ENCODE assay signal across 12 cellular contexts in the genomic region with DNA sequence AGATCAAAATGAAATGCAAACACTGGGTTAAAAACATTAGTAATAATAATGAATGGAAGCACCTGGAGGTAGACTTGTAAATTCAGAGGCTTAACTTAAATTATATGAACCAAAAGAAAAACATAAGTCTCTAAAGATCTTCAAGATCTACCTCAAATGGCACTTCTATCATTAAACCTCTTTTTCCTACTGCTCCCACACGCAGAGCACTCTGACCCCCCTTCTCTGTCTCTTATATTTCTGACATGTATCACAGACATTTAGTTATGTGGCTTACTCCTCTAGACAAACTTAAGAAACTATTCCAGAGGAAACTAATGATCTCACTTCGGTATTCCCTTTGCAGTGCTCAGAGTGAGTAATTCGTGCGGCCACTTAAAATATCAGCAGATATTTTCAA. TPM values are rescaled to one million over a fixed set of nuclear protein-coding genes. Genes with fewer than 3 reads are reported as not detected.
DNase-seq lines count a peak whose midpoint lies in the region; ATAC-seq and TF ChIP-seq lines count a peak whose summit lies in the region.
"Had no signal": no experiment of that assay in that cellular context is flagged by ENCODE, and none has a peak within 500 bp of the region (broad histone marks: within the 10 kb centered on the region; RNA-seq: fewer than 3 reads in every experiment).

No MANE protein-coding gene starts in this region.

- no peaks in the 10 kb centered on the region for H3F3A ChIP-seq in SK-N-SH (replicated peaks; ENCODE audit: insufficient read depth)

- no peaks in the 10 kb centered on the region for H3K9me2 ChIP-seq in SK-N-SH

- H3K27me3 Mint-ChIP-seq in IgD-negative memory B cell (no peaks in the 10 kb centered on the region), nephron progenitor cell (ENCODE audit: low read depth, poor library complexity) (no peaks in the 10 kb centered on the region)
- H3K27me3 Mint-ChIP-seq in activated naive CD8-positive, alpha-beta T cell = no peaks in the 10 kb centered on the region

- no peaks in the 10 kb centered on the region for H3K27me3 ChIP-seq in SK-N-SH (ENCODE audit: insufficient read depth)
- H3K27me3 ChIP-seq: brain microvascular endothelial cell, SJSA1 had no signal

- H3K4me1 Mint-ChIP-seq in IgD-negative memory B cell (peaks cover 17 to 31% (median 22%) of the 10 kb centered on the region in 3 donors), nephron progenitor cell (peaks cover 36% of the 10 kb centered on the region)
- peaks cover 39% of the 10 kb centered on the region for H3K4me1 Mint-ChIP-seq in activated naive CD8-positive, alpha-beta T cell (ENCODE audit: low read depth)

- no peak for TF ChIP-seq EP300 in SK-N-SH (IDR thresholded peaks at IDR 0.05; ENCODE audit: borderline replicate concordance in 1 of 2, low read depth in 1 of 2, low read length in 1 of 2)

- H3K36me3 ChIP-seq in SK-N-SH (replicated peaks in 1 of 2; ENCODE audit: control insufficient read depth in 1 of 2, insufficient read depth in 2 of 2, low read length in 1 of 2) = peaks cover 0 to 4% of the 10 kb centered on the region in 2 experiments
- H3K36me3 ChIP-seq: brain microvascular endothelial cell had no signal

- no peak for ATAC-seq in SK-N-SH treated with all-trans-retinoic acid at 6 μM for 48 hours

- CTCF ChIA-PET in SK-N-SH (lab: Yijun Ruan, JAX) = no interaction called here

- no peak overlapping the region; a peak in 1 of 4 replicates for H3K4me3 ChIP-seq in SK-N-SH (ENCODE audit: low read depth in 2 of 2, low read length in 1 of 2)

- H3K79me2 ChIP-seq in SK-N-SH (ENCODE audit: insufficient read depth) = 0 out of 2 replicates have a peak, but pooled peaks cover 5% of the 10 kb centered on the region

- no peaks in the 10 kb centered on the region for H4K20me1 ChIP-seq in SK-N-SH (ENCODE audit: insufficient read depth)

- H3K27ac Mint-ChIP-seq in IgD-negative memory B cell (peak overlapping the region in 2 of 3 donors; percentile 71 to 91), nephron progenitor cell (no peak overlapping the region)
- H3K27ac Mint-ChIP-seq in activated naive CD8-positive, alpha-beta T cell = peak overlapping the region; percentile 47

- no peak for TF ChIP-seq RAD21 in SK-N-SH (IDR thresholded peaks at IDR 0.05; ENCODE audit: low read length)

- H3K4me2 ChIP-seq in SK-N-SH = peak overlapping the region; percentile 78

- H2AFZ ChIP-seq in SK-N-SH (ENCODE audit: low read depth) = peak overlapping the region; percentile 95; the same call in 1 of the 2 replicates

- no peak for TF ChIP-seq CTCF in SK-N-SH (IDR thresholded peaks at IDR 0.05)
- TF ChIP-seq CTCF in nephron progenitor cell (IDR thresholded peaks at IDR 0.05) = no peak

- no peaks in the 10 kb centered on the region for H3K9me3 ChIP-seq in SK-N-SH
- H3K9me3 ChIP-seq: SJSA1 had no signal

- H3K4me3 Mint-ChIP-seq in IgD-negative memory B cell (peak overlapping the region; percentile 14 to 97 (median 94)), nephron progenitor cell (peak overlapping the region; percentile 95)
- peak overlapping the region; percentile 95 for H3K4me3 Mint-ChIP-seq in activated naive CD8-positive, alpha-beta T cell

- in situ Hi-C loops in ACHN (cut with HindIII; ENCODE audit: low pct_ligation_motif_present, low pct_unique_long_range_greater_than_20kb, low sequenced_read_pairs) = no loop called here

- 98% methylated on average over 4 of the region's 4 CpGs for WGBS in SK-N-SH (ENCODE audit: low lambda C conversion rate)

- POLR2A ChIA-PET in SK-N-SH (lab: Yijun Ruan, JAX) = no interaction called here

- H3K9ac ChIP-seq in SK-N-SH = no peak overlapping the region

- no peak overlapping the region for H3K27ac ChIP-seq in SK-N-SH (ENCODE audit: low read depth in 2 of 2, low read length in 1 of 2)
- H3K27ac ChIP-seq: brain microvascular endothelial cell, SJSA1 had no signal

- DNase-seq in SK-N-SH (no peak), nephron progenitor cell (no peak), NCI-H128 (lab: John Stamatoyannopoulos, UW; ENCODE audit: unreplicated experiment) (no peak), ACHN (no peak), cerebellar cortex (ENCODE audit: low spot score) (no peak)
- DNase-seq: brain microvascular endothelial cell, hypothalamus, NCI-H1417 had no signal

- H3K36me3 Mint-ChIP-seq in IgD-negative memory B cell = peaks cover 7% of the 10 kb centered on the region
- no peaks in the 10 kb centered on the region for H3K36me3 Mint-ChIP-seq in activated naive CD8-positive, alpha-beta T cell
- no peaks in the 10 kb centered on the region for H3K36me3 Mint-ChIP-seq in nephron progenitor cell (ENCODE audit: low read depth)

- H3K9me3 Mint-ChIP-seq in IgD-negative memory B cell = no peaks in the 10 kb centered on the region
- H3K9me3 Mint-ChIP-seq in activated naive CD8-positive, alpha-beta T cell (ENCODE audit: low read depth) = no peaks in the 10 kb centered on the region
- H3K9me3 Mint-ChIP-seq in nephron progenitor cell = no peaks in the 10 kb centered on the region

- peaks cover 0 to 5% of the 10 kb centered on the region in 2 experiments; a peak in 2 of 4 replicates for H3K4me1 ChIP-seq in SK-N-SH (ENCODE audit: control insufficient read depth in 1 of 2, insufficient read depth in 2 of 2, low read depth in 1 of 2, low read length in 1 of 2)

TF ChIP-seq in SK-N-SH, 30 proteins besides CTCF, POLR2A, EP300 and RAD21:
- TF ChIP-seq, protein P1, sequence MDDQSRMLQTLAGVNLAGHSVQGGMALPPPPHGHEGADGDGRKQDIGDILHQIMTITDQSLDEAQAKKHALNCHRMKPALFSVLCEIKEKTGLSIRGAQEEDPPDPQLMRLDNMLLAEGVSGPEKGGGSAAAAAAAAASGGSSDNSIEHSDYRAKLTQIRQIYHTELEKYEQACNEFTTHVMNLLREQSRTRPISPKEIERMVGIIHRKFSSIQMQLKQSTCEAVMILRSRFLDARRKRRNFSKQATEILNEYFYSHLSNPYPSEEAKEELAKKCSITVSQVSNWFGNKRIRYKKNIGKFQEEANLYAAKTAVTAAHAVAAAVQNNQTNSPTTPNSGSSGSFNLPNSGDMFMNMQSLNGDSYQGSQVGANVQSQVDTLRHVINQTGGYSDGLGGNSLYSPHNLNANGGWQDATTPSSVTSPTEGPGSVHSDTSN (IDR thresholded peaks at IDR 0.05) = no peak

TF ChIP-seq in SK-N-SH treated with all-trans-retinoic acid at 6 μM for 48 hours, 23 proteins besides CTCF, POLR2A, EP300 and RAD21:
- TF ChIP-seq, protein P2, sequence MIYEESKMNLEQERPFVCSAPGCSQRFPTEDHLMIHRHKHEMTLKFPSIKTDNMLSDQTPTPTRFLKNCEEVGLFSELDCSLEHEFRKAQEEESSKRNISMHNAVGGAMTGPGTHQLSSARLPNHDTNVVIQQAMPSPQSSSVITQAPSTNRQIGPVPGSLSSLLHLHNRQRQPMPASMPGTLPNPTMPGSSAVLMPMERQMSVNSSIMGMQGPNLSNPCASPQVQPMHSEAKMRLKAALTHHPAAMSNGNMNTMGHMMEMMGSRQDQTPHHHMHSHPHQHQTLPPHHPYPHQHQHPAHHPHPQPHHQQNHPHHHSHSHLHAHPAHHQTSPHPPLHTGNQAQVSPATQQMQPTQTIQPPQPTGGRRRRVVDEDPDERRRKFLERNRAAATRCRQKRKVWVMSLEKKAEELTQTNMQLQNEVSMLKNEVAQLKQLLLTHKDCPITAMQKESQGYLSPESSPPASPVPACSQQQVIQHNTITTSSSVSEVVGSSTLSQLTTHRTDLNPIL (CRISPR knock-in tag; IDR thresholded peaks at IDR 0.05; ENCODE audit: low read depth) = no peak

RNA-seq across cellular contexts. Expression of a gene that starts 1.1 kb away (rescaled TPM):
- polyA plus RNA-seq in SK-N-SH (2012; rRNA removed) (2.3 and 4.5 TPM in 2 replicates), IgD-negative memory B cell (4.2 TPM)
- 2.4 and 3.0 TPM in 2 replicates for polyA plus RNA-seq in SK-N-SH (2012; cell fraction: cytosol; rRNA removed)
- polyA plus RNA-seq in SK-N-SH (2012; cell fraction: nucleus; rRNA removed) = 6.6 and 19.1 TPM in 2 replicates
